In genomic region chr1:1678581-1679380, GRCh38 we compare ENCODE assay signal across 8 cellular contexts. TPM values are rescaled to one million over a fixed set of nuclear protein-coding genes. Genes with fewer than 3 reads are reported as not detected.
DNase-seq lines count a peak whose midpoint lies in the region; TF ChIP-seq lines count a peak whose summit lies in the region.

No MANE protein-coding gene starts in this region.

- H3K4me1 Mint-ChIP-seq in mesothelial cell of epicardium: peaks cover 3% of the 10 kb centered on the region

- H3K4me3 Mint-ChIP-seq in mesothelial cell of epicardium: no peak overlapping the region

- H3K9ac ChIP-seq in HUES6 (ENCODE audit: low read length): peak overlapping the region; percentile 41

- peak overlapping the region; percentile 38 for H3K27ac ChIP-seq in HUES6 (ENCODE audit: low read depth, low read length)

- peaks cover 3% of the 10 kb centered on the region; the same call in 1 of the 2 replicates for H3K36me3 ChIP-seq in HUES6 (ENCODE audit: control insufficient read depth, insufficient read depth, low read length)

- DNase-seq in astrocyte of the hippocampus (ENCODE audit: low read depth, low spot score) (peak; percentile 22), mesothelial cell of epicardium (ENCODE audit: low spot score in 2 of 2, unreplicated experiment in 2 of 2) (no peak), amniotic stem cell (lab: John Stamatoyannopoulos, UW) (no peak), CD1c-positive myeloid dendritic cell (ENCODE audit: extremely low spot score) (no peak), cerebellum (ENCODE audit: low spot score) (no peak), hepatic stellate cell (ENCODE audit: low spot score) (no peak)

- no peaks in the 10 kb centered on the region for H3K27me3 ChIP-seq in HUES6 (ENCODE audit: control insufficient read depth, insufficient read depth, low read length)

- peaks cover 8% of the 10 kb centered on the region for H3K36me3 Mint-ChIP-seq in mesothelial cell of epicardium

- TF ChIP-seq CTCF in GM12873 (IDR thresholded peaks at IDR 0.05; ENCODE audit: insufficient read depth, low read depth, low read length, missing control alignments) (peak; percentile 82), mesothelial cell of epicardium (IDR thresholded peaks at IDR 0.05; ENCODE audit: unreplicated experiment) (no peak)

- H3K4me3 ChIP-seq in HUES6 (ENCODE audit: low read depth, low read length): no peak overlapping the region

- peak overlapping the region; percentile 25 for H3K27ac Mint-ChIP-seq in mesothelial cell of epicardium

- H3K4me1 ChIP-seq in HUES6 (ENCODE audit: control insufficient read depth, insufficient read depth, low read length): peaks cover 25% of the 10 kb centered on the region

- no peaks in the 10 kb centered on the region for H3K9me3 ChIP-seq in HUES6 (ENCODE audit: control insufficient read depth, insufficient read depth, low read depth, low read length)

- no peaks in the 10 kb centered on the region for H3K9me3 Mint-ChIP-seq in mesothelial cell of epicardium

- H3K27me3 Mint-ChIP-seq in mesothelial cell of epicardium (ENCODE audit: low read depth): no peaks in the 10 kb centered on the region

RNA-seq across cellular contexts. Expression of gene SLC35E2B, which starts 13.8 kb away (rescaled TPM):
- 112 to 119 TPM (median 113 TPM) in 3 replicates for total RNA-seq in mesothelial cell of epicardium
- 65.6 TPM for total RNA-seq in cerebellum

RNA-seq across cellular contexts. Expression of gene CDK11B, which starts 20.0 kb away (rescaled TPM):
- total RNA-seq in mesothelial cell of epicardium (25.2 to 27.2 TPM (median 26.6 TPM) in 3 replicates), cerebellum (5.4 TPM)

RNA-seq across cellular contexts. Expression of gene CDK11A, which starts 45.4 kb away (rescaled TPM):
- 47.9 to 54.2 TPM (median 52.8 TPM) in 3 replicates for total RNA-seq in mesothelial cell of epicardium
- total RNA-seq in cerebellum: 12.8 TPM

RNA-seq across cellular contexts. Expression of gene MMP23B, which starts 46.8 kb away (rescaled TPM):
- 63.8 to 70.3 TPM (median 65.4 TPM) in 3 replicates for total RNA-seq in mesothelial cell of epicardium
- 0.64 TPM for total RNA-seq in cerebellum
